In the genomic region with DNA sequence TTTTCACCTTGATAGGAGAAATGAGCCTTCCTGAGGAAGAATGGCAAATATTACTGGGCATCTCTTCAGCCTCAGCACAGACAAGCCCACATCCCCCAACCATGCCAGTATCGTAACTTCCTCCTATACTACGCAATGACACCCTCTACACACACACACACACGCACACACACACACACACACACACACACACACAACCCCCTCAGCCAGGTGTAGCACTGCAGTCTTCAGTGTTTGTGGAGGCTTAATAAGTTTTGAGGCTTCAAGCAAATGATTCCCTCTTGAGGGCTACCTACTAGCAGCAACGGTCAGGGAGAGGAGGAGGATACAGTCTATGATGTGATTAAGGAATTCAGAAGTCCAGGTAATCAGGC, we compare ENCODE assay signal across 8 cellular contexts. TPM values are rescaled to one million over a fixed set of nuclear protein-coding genes. Genes with fewer than 3 reads are reported as not detected.
DNase-seq lines count a peak whose midpoint lies in the region; ATAC-seq and TF ChIP-seq lines count a peak whose summit lies in the region.

No MANE protein-coding gene starts in this region.

- H3K36me3 ChIP-seq in muscle layer of duodenum (ENCODE audit: control insufficient read depth in 1 of 2, insufficient read depth in 2 of 2, low read length in 2 of 2) (no peaks in the 10 kb centered on the region), uterus (no peaks in the 10 kb centered on the region)

- H3K4me3 ChIP-seq in coronary artery (peak overlapping the region; percentile 87), muscle layer of duodenum (ENCODE audit: low read depth in 1 of 2, low read length in 2 of 2) (peak overlapping the region; percentile 74 to 85), uterus (peak overlapping the region; percentile 77 to 79)

- H3K27ac ChIP-seq in VCaP (peak overlapping the region; percentile 67; the same call in 1 of the 2 replicates), coronary artery (peak overlapping the region; percentile 81 to 87), muscle layer of duodenum (ENCODE audit: low read length) (peak overlapping the region; percentile 77), uterus (peak overlapping the region; percentile 83 to 91)

- ATAC-seq in GM18870 (IDR thresholded peaks at IDR 0.05; ENCODE audit: unreplicated experiment), result no peak

- TF ChIP-seq POLR2A in uterus (IDR thresholded peaks at IDR 0.05), result no peak

- H3K9me3 ChIP-seq in muscle layer of duodenum (ENCODE audit: control insufficient read depth in 1 of 2, low read length in 2 of 2) (no peaks in the 10 kb centered on the region), uterus (no peaks in the 10 kb centered on the region)

- H3K4me1 ChIP-seq in muscle layer of duodenum (ENCODE audit: control insufficient read depth in 1 of 2, insufficient read depth in 2 of 2, low read length in 2 of 2) (peaks cover 14 to 15% of the 10 kb centered on the region in 2 donors), uterus (peaks cover 4 to 7% of the 10 kb centered on the region in 2 donors)

- H3K27me3 ChIP-seq in muscle layer of duodenum (ENCODE audit: low read depth, low read length) (no peaks in the 10 kb centered on the region), uterus (no peaks in the 10 kb centered on the region)

- DNase-seq in stimulated activated CD4-positive, alpha-beta T cell treated with anti-CD3 and anti-CD28 coated beads, Interleukin-1b, Interleukin-23, amount 100 ng/mL, for 48 hours, result peak; percentile 43
- DNase-seq in stimulated activated CD4-positive, alpha-beta T cell treated with anti-CD3 and anti-CD28 coated beads, Interleukin-2, amount 100 ng/mL, for 48 hours, result no peak
- DNase-seq in coronary artery (ENCODE audit: low spot score), result no peak
- no peak for DNase-seq in uterus
- no peak for DNase-seq in NCI-H1105 (lab: John Stamatoyannopoulos, UW)

- no peak for TF ChIP-seq CTCF in VCaP (conservative IDR thresholded peaks at IDR 0.05)
- TF ChIP-seq CTCF in coronary artery (IDR thresholded peaks at IDR 0.05), result no peak
- TF ChIP-seq CTCF in uterus (IDR thresholded peaks at IDR 0.05), result no peak

- intact Hi-C loops in uterus (cut with DNase I; ENCODE audit: low total_unique reads), result loop anchor here (5.0 kb wide), 1 partner anchor 105 kb away; a partner anchor contains a TSS

RNA-seq across cellular contexts. Expression of a gene that starts 1.6 kb away (rescaled TPM):
- 100 to 1,000 TPM in 1 of 4 donors, 10 to 100 TPM in 3; 24.0 to 183 (median 55.1) TPM for total RNA-seq in uterus

RNA-seq across cellular contexts. Expression of a gene that starts 4.8 kb away (rescaled TPM):
- 10 to 100 TPM in 3 of 4 donors, 1 to 10 TPM in 1; 8.2 to 26.8 (median 21.9) TPM for total RNA-seq in uterus

RNA-seq across cellular contexts. Expression of a gene that starts 33.3 kb away (rescaled TPM):
- total RNA-seq in uterus, result 1 to 10 TPM in 2 of 4 donors, under 1 TPM in 1, not detected in 1; 0.26 to 3.6 (median 2.9) TPM

RNA-seq across cellular contexts. Expression of a gene that starts 34.1 kb away (rescaled TPM):
- 10 to 100 TPM; 19.0 to 35.6 (median 28.7) TPM for total RNA-seq in uterus

RNA-seq across cellular contexts. Expression of a gene that starts 41.3 kb away (rescaled TPM):
- total RNA-seq in uterus, result 100 to 1,000 TPM in 1 of 4 donors, 10 to 100 TPM in 3; 49.4 to 128 (median 67.2) TPM
